In genomic region chr22:17057959-17058814, GRCh38 we compare ENCODE assay signal across 8 cellular contexts. TPM values are rescaled to one million over a fixed set of nuclear protein-coding genes. Genes with fewer than 3 reads are reported as not detected.
DNase-seq lines count a peak whose midpoint lies in the region; ATAC-seq and TF ChIP-seq lines count a peak whose summit lies in the region.

No MANE protein-coding gene starts in this region.

- POLR2A ChIA-PET in WTC11 (lab: Charles Lee) = no interaction called here

- H3K27me3 Mint-ChIP-seq in WTC11 (ENCODE audit: low read depth) = peaks cover 17% of the 10 kb centered on the region
- H3K27me3 Mint-ChIP-seq in chondrocyte (ENCODE audit: low read depth) = peaks cover 41% of the 10 kb centered on the region

- H3K9me3 Mint-ChIP-seq in WTC11 (no peaks in the 10 kb centered on the region), chondrocyte (ENCODE audit: low read depth) (no peaks in the 10 kb centered on the region)

- H3K27ac Mint-ChIP-seq in WTC11 = no peak overlapping the region
- H3K27ac Mint-ChIP-seq in chondrocyte (ENCODE audit: unreplicated experiment) = no peak overlapping the region

- TF ChIP-seq CTCF in GM13976 (IDR thresholded peaks at IDR 0.05; ENCODE audit: borderline replicate concordance, control extremely low read depth, extremely low read depth, insufficient read depth, missing control alignments) (peak; percentile 84), WTC11 (IDR thresholded peaks at IDR 0.05) (peak; percentile 79), chondrocyte (IDR thresholded peaks at IDR 0.05) (peak; percentile 92)

- H3K36me3 Mint-ChIP-seq in WTC11 (no peaks in the 10 kb centered on the region), chondrocyte (ENCODE audit: low read depth) (no peaks in the 10 kb centered on the region)

- no peak overlapping the region for H3K4me3 Mint-ChIP-seq in WTC11
- no peak overlapping the region for H3K4me3 Mint-ChIP-seq in chondrocyte (ENCODE audit: unreplicated experiment)

- H3K4me1 Mint-ChIP-seq in WTC11 (no peaks in the 10 kb centered on the region), chondrocyte (ENCODE audit: low read depth) (peaks cover 4% of the 10 kb centered on the region)

- DNase-seq in ACHN = peak; percentile 69
- DNase-seq in GM13976 (ENCODE audit: low spot score) = peak; percentile 76
- DNase-seq in NCI-H1694 (lab: John Stamatoyannopoulos, UW) = peak; percentile 73
- peak; percentile 73 for DNase-seq in WTC11 (ENCODE audit: low spot score)
- no peak for DNase-seq in chondrocyte (ENCODE audit: low spot score)
- DNase-seq in kidney tubule cell (ENCODE audit: low spot score) = peak; percentile 76
- peak; percentile 47 to 50 for DNase-seq in stimulated activated CD4-positive, alpha-beta T cell treated with anti-CD3 and anti-CD28 coated beads, Interleukin-2, amount 100 ng/mL, for 48 hours
- no peak for DNase-seq in OCI-M2 (lab: John Stamatoyannopoulos, UW; ENCODE audit: unreplicated experiment)

- peak; percentile 88 for ATAC-seq in WTC11

- in situ Hi-C loops in ACHN (cut with HindIII; ENCODE audit: low pct_ligation_motif_present, low pct_unique_long_range_greater_than_20kb, low sequenced_read_pairs) = no loop called here
- in situ Hi-C loops in GM13976 (cut with MboI; ENCODE audit: low sequenced_read_pairs, unreplicated experiment) = loop anchor here (25.0 kb wide), 1 partner anchor 271 kb away; no protein-coding TSS in a partner anchor

- CTCF ChIA-PET in WTC11 (lab: Charles Lee) = interaction anchor here (0.6 to 2.6 kb wide), 52 partner anchors 9 to 1052 kb away, joined by 3 to 36 read pairs (median 4); partner anchors contain the start of gene TUBA8

TF ChIP-seq in WTC11, 78 proteins besides CTCF, POLR2A, EP300 and RAD21 (continues in another document):
- TF ChIP-seq USF1 (CRISPR knock-in tag; IDR thresholded peaks at IDR 0.05) (no peak), ZNF532 (CRISPR knock-in tag; IDR thresholded peaks at IDR 0.05; ENCODE audit: borderline replicate concordance) (no peak), RELA (CRISPR knock-in tag; IDR thresholded peaks at IDR 0.05; ENCODE audit: borderline replicate concordance) (no peak), NR2C2 (CRISPR knock-in tag; IDR thresholded peaks at IDR 0.05) (no peak), MYBL2 (CRISPR knock-in tag; IDR thresholded peaks at IDR 0.05) (no peak), ATF2 (CRISPR knock-in tag; IDR thresholded peaks at IDR 0.05; ENCODE audit: borderline replicate concordance, low read depth) (no peak), E2F4 (CRISPR knock-in tag; IDR thresholded peaks at IDR 0.05; ENCODE audit: borderline replicate concordance, low read depth) (no peak), ZNF281 (CRISPR knock-in tag; IDR thresholded peaks at IDR 0.05) (no peak), CREB1 (CRISPR knock-in tag; IDR thresholded peaks at IDR 0.05) (no peak), ZNF317 (CRISPR knock-in tag; IDR thresholded peaks at IDR 0.05; ENCODE audit: borderline replicate concordance, low read depth) (no peak), EMX1 (CRISPR knock-in tag; IDR thresholded peaks at IDR 0.05) (no peak), NR3C1 (CRISPR knock-in tag; conservative IDR thresholded peaks at IDR 0.05; ENCODE audit: low read depth) (no peak), HMGXB4 (CRISPR knock-in tag; IDR thresholded peaks at IDR 0.05) (no peak), ZNF219 (CRISPR knock-in tag; IDR thresholded peaks at IDR 0.05; ENCODE audit: borderline replicate concordance) (no peak)

RNA-seq across cellular contexts. Expression of gene IL17RA, which starts 26.6 kb away (rescaled TPM):
- total RNA-seq in WTC11 (2021) (7.9 to 8.7 TPM (median 8.2 TPM) in 3 replicates), chondrocyte (8.1 to 11.6 TPM (median 10.4 TPM) in 3 replicates)

RNA-seq across cellular contexts. Expression of gene GAB4, which starts 50.2 kb away (rescaled TPM):
- total RNA-seq in WTC11 (2021) (0.09 to 0.16 TPM in 2 of 3 replicates, not detected in the other), chondrocyte (not detected in 3 replicates)

Comparison
In these comparisons a context has a peak if more than half of its experiments do, and no peak if none do; other contexts are left out.
1. DNase-seq: peak in ACHN (single experiment), GM13976 (single experiment), NCI-H1694 (single experiment), WTC11 (single experiment), kidney tubule cell (single experiment) and stimulated activated CD4-positive, alpha-beta T cell treated with anti-CD3 and anti-CD28 coated beads, Interleukin-2, amount 100 ng/mL, for 48 hours (2 of 2); none in chondrocyte (single experiment) and OCI-M2 (single experiment).
2. Peak in every context shown above with its lines, with median percentiles within 50 percentile points of each other: CTCF ChIP-seq.